In the genomic region with DNA sequence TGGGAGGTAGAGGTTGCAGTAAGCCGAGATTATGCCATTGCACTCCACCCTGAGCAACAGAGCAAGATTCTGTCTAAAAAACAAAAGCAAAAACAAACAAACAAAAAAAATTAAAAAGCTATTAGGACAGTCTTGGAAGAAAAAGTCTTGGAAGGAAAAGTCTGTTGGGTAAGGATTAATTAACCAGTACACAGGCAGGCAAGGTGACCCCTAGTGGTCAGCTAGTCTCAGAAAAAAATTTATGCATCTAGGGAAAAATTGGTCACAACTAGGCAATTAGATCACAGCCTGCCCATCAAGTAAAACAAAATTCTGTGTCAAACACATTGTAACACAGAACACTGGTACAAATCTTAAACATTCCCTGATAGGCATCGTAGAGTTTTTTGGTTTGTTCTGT, we compare ENCODE assay signal across 9 cellular contexts. TPM values are rescaled to one million over a fixed set of nuclear protein-coding genes. Genes with fewer than 3 reads are reported as not detected.
A peak's percentile ranks its signal among the peaks of the same experiment; 100 is the strongest.
DNase-seq lines count a peak whose midpoint lies in the region; ATAC-seq, FAIRE-seq and TF ChIP-seq lines count a peak whose summit lies in the region.
"Had no signal": no experiment of that assay in that cellular context is flagged by ENCODE, and none has a peak within 500 bp of the region (broad histone marks: within the 10 kb centered on the region; RNA-seq: fewer than 3 reads in every experiment).

No MANE protein-coding gene starts in this region.

- H3K36me3 Mint-ChIP-seq in activated T-cell treated with anti-CD3 and anti-CD28 coated beads, Interleukin-2, amount 50 U/mL, for 72 hours (ENCODE audit: insufficient read depth in 2 of 2): no peaks in the 10 kb centered on the region
- H3K36me3 Mint-ChIP-seq: CD4-positive, alpha-beta memory T cell had no signal

- H3K9me3 ChIP-seq in adipocyte (ENCODE audit: control insufficient read depth, low read length) (no peaks in the 10 kb centered on the region), kidney (ENCODE audit: control insufficient read depth in 1 of 2, low read length in 2 of 2) (peaks cover 0 to 7% of the 10 kb centered on the region in 2 donors)

- FAIRE-seq in kidney (lab: Jason Lieb, UNC): peak; percentile 69

- peak; percentile 26 for DNase-seq in NCI-H1694 treated with DMSO at 0.1 percent for 48 hours (lab: John Stamatoyannopoulos, UW)
- no peak for DNase-seq in NCI-H1694 (lab: John Stamatoyannopoulos, UW)
- DNase-seq in LoVo (ENCODE audit: low spot score): peak; percentile 51
- peak; percentile 81 for DNase-seq in adipocyte (ENCODE audit: low read depth)
- no peak for DNase-seq in kidney
- no peak for DNase-seq in activated T-cell treated with anti-CD3 and anti-CD28 coated beads, Interleukin-2, amount 50 U/mL, for 72 hours
- DNase-seq in NCI-H1930 (lab: John Stamatoyannopoulos, UW): no peak

- no peak for ATAC-seq in activated CD4-positive, CD25-positive, alpha-beta regulatory T cell treated with anti-CD3 and anti-CD28 coated beads, Interleukin-2, amount 50 U/mL, for 24 hours
- ATAC-seq in activated T-cell treated with anti-CD3 and anti-CD28 coated beads, Interleukin-2, amount 50 U/mL, for 72 hours (replicated peaks in 1 of 2): no peak

- H3K4me3 ChIP-seq in adipocyte (ENCODE audit: low read length) (no peak overlapping the region), kidney (ENCODE audit: low read length in 2 of 2) (no peak overlapping the region)

- peaks cover 16% of the 10 kb centered on the region for H3K4me1 ChIP-seq in adipocyte (ENCODE audit: control insufficient read depth, insufficient read depth, low read length)
- H3K4me1 ChIP-seq in kidney (ENCODE audit: control insufficient read depth in 1 of 2, insufficient read depth in 1 of 2, low read depth in 1 of 2, low read length in 2 of 2): no peaks in the 10 kb centered on the region

- no peaks in the 10 kb centered on the region for H3K9me3 Mint-ChIP-seq in activated T-cell treated with anti-CD3 and anti-CD28 coated beads, Interleukin-2, amount 50 U/mL, for 72 hours

- no peaks in the 10 kb centered on the region for H3K27me3 ChIP-seq in adipocyte (replicated peaks; ENCODE audit: control insufficient read depth, insufficient read depth, low read length)

- H3K27ac Mint-ChIP-seq in activated T-cell treated with anti-CD3 and anti-CD28 coated beads, Interleukin-2, amount 50 U/mL, for 72 hours: no peak overlapping the region
- H3K27ac Mint-ChIP-seq: CD4-positive, alpha-beta memory T cell had no signal

- no peak overlapping the region for H3K27ac ChIP-seq in kidney (ENCODE audit: low read depth in 2 of 2, low read length in 2 of 2)

- no peak overlapping the region for H3K9ac ChIP-seq in adipocyte (ENCODE audit: low read length)
- H3K9ac ChIP-seq in kidney (ENCODE audit: low read length in 2 of 2): no peak overlapping the region

- H3K36me3 ChIP-seq in adipocyte (ENCODE audit: control insufficient read depth, insufficient read depth, low read length, severe bottlenecking) (no peaks in the 10 kb centered on the region), kidney (ENCODE audit: control insufficient read depth in 1 of 2, insufficient read depth in 2 of 2, low read length in 2 of 2) (no peaks in the 10 kb centered on the region)

- peaks cover 21% of the 10 kb centered on the region for H3K27me3 Mint-ChIP-seq in activated T-cell treated with anti-CD3 and anti-CD28 coated beads, Interleukin-2, amount 50 U/mL, for 72 hours (ENCODE audit: low read depth)

- peak; percentile 58 for TF ChIP-seq CTCF in kidney (IDR thresholded peaks at IDR 0.05; ENCODE audit: borderline replicate concordance, extremely low read depth, insufficient read depth)

- intact Hi-C loops in kidney (cut with DNase I): no loop called here

- no peaks in the 10 kb centered on the region for H3K4me1 Mint-ChIP-seq in activated T-cell treated with anti-CD3 and anti-CD28 coated beads, Interleukin-2, amount 50 U/mL, for 72 hours (ENCODE audit: low read depth)
- H3K4me1 Mint-ChIP-seq: CD4-positive, alpha-beta memory T cell had no signal

- no peak overlapping the region for H3K4me3 Mint-ChIP-seq in activated T-cell treated with anti-CD3 and anti-CD28 coated beads, Interleukin-2, amount 50 U/mL, for 72 hours
- H3K4me3 Mint-ChIP-seq: CD4-positive, alpha-beta memory T cell had no signal

RNA-seq across cellular contexts. Expression of a gene that starts 6.7 kb away (rescaled TPM):
- total RNA-seq in kidney: 0.72 TPM
- polyA plus RNA-seq in kidney (ENCODE audit: insufficient read depth, low read depth, low replicate concordance): not detected
- total RNA-seq in activated T-cell treated with anti-CD3 and anti-CD28 coated beads, Interleukin-2, amount 50 U/mL, for 72 hours: 1 to 10 TPM in 1 of 2 donors, under 1 TPM in 1; 0.48 to 1.9 TPM
- polyA plus RNA-seq: CD4-positive, alpha-beta memory T cell had no signal

RNA-seq across cellular contexts. Expression of a gene that starts 43.6 kb away (rescaled TPM):
- total RNA-seq in kidney: 32.8 TPM
- polyA plus RNA-seq in kidney (ENCODE audit: insufficient read depth, low read depth, low replicate concordance): 10.8 TPM
- 10 to 100 TPM; 26.1 to 30.1 TPM for total RNA-seq in activated T-cell treated with anti-CD3 and anti-CD28 coated beads, Interleukin-2, amount 50 U/mL, for 72 hours

Comparison
In these comparisons a context has a peak if more than half of its experiments do, and no peak if none do; other contexts are left out.
1. DNase-seq: peak in NCI-H1694 treated with DMSO at 0.1 percent for 48 hours (single experiment), LoVo (single experiment) and adipocyte (single experiment); none in NCI-H1694 (single experiment), kidney (single experiment), activated T-cell treated with anti-CD3 and anti-CD28 coated beads, Interleukin-2, amount 50 U/mL, for 72 hours (0 of 2) and NCI-H1930 (0 of 2).